38 cellular contexts compared by ENCODE assay signal in genomic region chr3:136694321-136694720, GRCh38. TPM values are rescaled to one million over a fixed set of nuclear protein-coding genes. Genes with fewer than 3 reads are reported as not detected.
DNase-seq lines count a peak whose midpoint lies in the region; ATAC-seq, FAIRE-seq and TF ChIP-seq lines count a peak whose summit lies in the region.
"Had no signal": no experiment of that assay in that cellular context is flagged by ENCODE, and none has a peak within 500 bp of the region (broad histone marks: within the 10 kb centered on the region; RNA-seq: fewer than 3 reads in every experiment).

No MANE protein-coding gene starts in this region.

- H3K4me1 Mint-ChIP-seq in activated CD8-positive, alpha-beta memory T cell treated with anti-CD3 and anti-CD28 coated beads, Interleukin-2, amount 10 ng/mL, durations not matched to agents 7 days and 5 days, result peaks cover 33% of the 10 kb centered on the region
- H3K4me1 Mint-ChIP-seq in CD8-positive, alpha-beta T cell (ENCODE audit: low read depth), result peaks cover 63% of the 10 kb centered on the region
- H3K4me1 Mint-ChIP-seq in activated CD4-positive, alpha-beta memory T cell treated with anti-CD3 and anti-CD28 coated beads, Interleukin-2, amount 10 ng/mL, durations not matched to agents 7 days and 5 days, result peaks cover 47% of the 10 kb centered on the region

- peaks cover 68% of the 10 kb centered on the region for H3K36me3 Mint-ChIP-seq in activated CD8-positive, alpha-beta memory T cell treated with anti-CD3 and anti-CD28 coated beads, Interleukin-2, amount 10 ng/mL, durations not matched to agents 7 days and 5 days
- peaks cover 63% of the 10 kb centered on the region for H3K36me3 Mint-ChIP-seq in CD8-positive, alpha-beta T cell
- H3K36me3 Mint-ChIP-seq in activated CD4-positive, alpha-beta memory T cell treated with anti-CD3 and anti-CD28 coated beads, Interleukin-2, amount 10 ng/mL, durations not matched to agents 7 days and 5 days (ENCODE audit: low read depth), result peaks cover 76% of the 10 kb centered on the region

- intact Hi-C loops in CD8-positive, alpha-beta T cell (cut with DNase I, micrococcal nuclease), result no loop called here

- H3K9me3 ChIP-seq in CD8-positive, alpha-beta T cell (ENCODE audit: low read length), result peaks cover 27% of the 10 kb centered on the region
- H3K9me3 ChIP-seq in keratinocyte (ENCODE audit: control insufficient read depth, low read depth, low read length), result no peaks in the 10 kb centered on the region
- H3K9me3 ChIP-seq: esophagus muscularis mucosa, right atrium auricular region, testis had no signal

- no peaks in the 10 kb centered on the region for H3K27me3 Mint-ChIP-seq in activated CD8-positive, alpha-beta memory T cell treated with anti-CD3 and anti-CD28 coated beads, Interleukin-2, amount 10 ng/mL, durations not matched to agents 7 days and 5 days
- no peaks in the 10 kb centered on the region for H3K27me3 Mint-ChIP-seq in CD8-positive, alpha-beta T cell (ENCODE audit: low read depth)
- H3K27me3 Mint-ChIP-seq in activated CD4-positive, alpha-beta memory T cell treated with anti-CD3 and anti-CD28 coated beads, Interleukin-2, amount 10 ng/mL, durations not matched to agents 7 days and 5 days, result no peaks in the 10 kb centered on the region
- H3K27me3 Mint-ChIP-seq: stimulated activated naive CD8-positive, alpha-beta T cell treated with anti-CD3 and anti-CD28 coated beads, Interleukin-15, Interleukin-2, amounts not matched to agents 100 ng/mL and 50 ng/mL, for 24 hours had no signal

- no peak overlapping the region for H3K9ac ChIP-seq in keratinocyte (ENCODE audit: control insufficient read depth, extremely low read depth, insufficient read depth, low read length)

- H3K4me3 ChIP-seq in CD8-positive, alpha-beta T cell (ENCODE audit: low read depth, low read length), result no peak overlapping the region
- no peak overlapping the region for H3K4me3 ChIP-seq in keratinocyte (ENCODE audit: control insufficient read depth in 2 of 3, extremely low read depth in 1 of 3, insufficient read depth in 2 of 3, low read depth in 1 of 3, low read length in 3 of 3)
- H3K4me3 ChIP-seq: esophagus muscularis mucosa, HAP-1, left ventricle myocardium inferior, PC-9, right atrium auricular region, testis, uterus had no signal

- no peak overlapping the region for H3K4me3 Mint-ChIP-seq in activated CD8-positive, alpha-beta memory T cell treated with anti-CD3 and anti-CD28 coated beads, Interleukin-2, amount 10 ng/mL, durations not matched to agents 7 days and 5 days
- H3K4me3 Mint-ChIP-seq in CD8-positive, alpha-beta T cell, result peak overlapping the region; percentile 15
- peak overlapping the region; percentile 7 for H3K4me3 Mint-ChIP-seq in activated CD4-positive, alpha-beta memory T cell treated with anti-CD3 and anti-CD28 coated beads, Interleukin-2, amount 10 ng/mL, durations not matched to agents 7 days and 5 days
- H3K4me3 Mint-ChIP-seq: stimulated activated naive CD8-positive, alpha-beta T cell treated with anti-CD3 and anti-CD28 coated beads, Interleukin-15, Interleukin-2, amounts not matched to agents 100 ng/mL and 50 ng/mL, for 24 hours had no signal

- DNase-seq in activated CD8-positive, alpha-beta memory T cell treated with anti-CD3 and anti-CD28 coated beads, Interleukin-2, amount 10 ng/mL, durations not matched to agents 7 days and 5 days, result peak; percentile 50
- DNase-seq in activated CD8-positive, alpha-beta memory T cell treated with anti-CD3 and anti-CD28 coated beads, Interleukin-2, amount 50 U/mL, for 48 hours, result no peak
- peak in 3 of 7 experiments; percentile 5 to 26 (median 7) for DNase-seq in CD8-positive, alpha-beta T cell
- peak; percentile 47 for DNase-seq in activated CD4-positive, alpha-beta memory T cell treated with anti-CD3 and anti-CD28 coated beads, Interleukin-2, amount 10 ng/mL, durations not matched to agents 7 days and 5 days
- no peak for DNase-seq in keratinocyte (ENCODE audit: low read depth, low spot score)
- DNase-seq in caudate nucleus (lab: John Stamatoyannopoulos, UW), result no peak
- no peak for DNase-seq in MV-4-11 (lab: John Stamatoyannopoulos, UW)
- DNase-seq: 8988T; activated CD4-positive, alpha-beta T cell treated with anti-CD3 and anti-CD28 coated beads for 48 hours; C1 segment of cervical spinal cord; cerebellar nuclear complex; dermis blood vessel endothelial cell; foreskin fibroblast; head of caudate nucleus; islet precursor cell; left ventricle myocardium inferior; mesendoderm; MM.1S; NCI-H1417; NCI-H2029 treated with DMSO at 0.1 percent for 48 hours; NCI-H2227 treated with DMSO at 0.1 percent for 48 hours; NCI-H526 treated with DMSO at 0.1 percent for 48 hours; PC-9; posterior cingulate gyrus; small intestine; stimulated activated CD4-positive, alpha-beta T cell treated with anti-CD3 and anti-CD28 coated beads, Interleukin-1b, Interleukin-23, amount 100 ng/mL, for 48 hours; T-helper 9 cell; testis; uterus; WERI-Rb-1 had no signal

- no peak overlapping the region for H3K27ac ChIP-seq in CD8-positive, alpha-beta T cell (ENCODE audit: low read depth, low read length)
- no peak overlapping the region for H3K27ac ChIP-seq in keratinocyte (ENCODE audit: control insufficient read depth, insufficient read depth, low read length)
- no peak overlapping the region for H3K27ac ChIP-seq in caudate nucleus (ENCODE audit: low read depth, low read length)
- H3K27ac ChIP-seq: esophagus muscularis mucosa, left ventricle myocardium inferior, PC-9, right atrium auricular region, testis, uterus, WERI-Rb-1 had no signal

- CTCF ChIA-PET in activated CD8-positive, alpha-beta memory T cell treated with anti-CD3 and anti-CD28 coated beads, Interleukin-2, amount 10 ng/mL, durations not matched to agents 7 days and 5 days (lab: Charles Lee), result interaction anchor here (1.2 kb wide), 1 partner anchor 9 kb away, joined by 5 read pairs; no protein-coding TSS in a partner anchor
- CTCF ChIA-PET in CD8-positive, alpha-beta T cell (lab: Charles Lee), result interaction anchor here (0.6 to 1.3 kb wide), 2 partner anchors 303 to 332 kb away, joined by 3 to 4 read pairs; no protein-coding TSS in a partner anchor
- CTCF ChIA-PET in activated CD4-positive, alpha-beta memory T cell treated with anti-CD3 and anti-CD28 coated beads, Interleukin-2, amount 10 ng/mL, durations not matched to agents 7 days and 5 days (lab: Charles Lee), result interaction anchor here (0.9 to 3.7 kb wide), 4 partner anchors 58 to 338 kb away, joined by 3 to 23 read pairs (median 4); partner anchors contain the start of gene STAG1

- H3K79me2 ChIP-seq in keratinocyte (ENCODE audit: control insufficient read depth, insufficient read depth, low read length), result peaks cover 23% of the 10 kb centered on the region

- peaks cover 30% of the 10 kb centered on the region for H3K9me3 Mint-ChIP-seq in activated CD8-positive, alpha-beta memory T cell treated with anti-CD3 and anti-CD28 coated beads, Interleukin-2, amount 10 ng/mL, durations not matched to agents 7 days and 5 days (ENCODE audit: low read depth)
- peaks cover 36% of the 10 kb centered on the region for H3K9me3 Mint-ChIP-seq in CD8-positive, alpha-beta T cell
- H3K9me3 Mint-ChIP-seq in activated CD4-positive, alpha-beta memory T cell treated with anti-CD3 and anti-CD28 coated beads, Interleukin-2, amount 10 ng/mL, durations not matched to agents 7 days and 5 days, result peaks cover 54% of the 10 kb centered on the region

- H3K27me3 ChIP-seq in CD8-positive, alpha-beta T cell (ENCODE audit: insufficient read depth, low read length), result no peaks in the 10 kb centered on the region
- H3K27me3 ChIP-seq in keratinocyte (ENCODE audit: control insufficient read depth, extremely low read depth, insufficient read depth, low read length), result no peaks in the 10 kb centered on the region
- H3K27me3 ChIP-seq: esophagus muscularis mucosa, right atrium auricular region, testis, uterus had no signal

- H3K4me2 ChIP-seq in keratinocyte (ENCODE audit: control insufficient read depth, extremely low read depth, insufficient read depth, low read depth, low read length), result no peak overlapping the region
- H3K4me2 ChIP-seq: PC-9 had no signal

- H4K20me1 ChIP-seq in keratinocyte (ENCODE audit: control insufficient read depth, extremely low read depth, insufficient read depth, low read length), result no peaks in the 10 kb centered on the region

- no peaks in the 10 kb centered on the region for H3K9me1 ChIP-seq in keratinocyte (ENCODE audit: control insufficient read depth, extremely low read depth, insufficient read depth, low read length)

- no peak for TF ChIP-seq CTCF in CD8-positive, alpha-beta T cell (IDR thresholded peaks at IDR 0.05)
- TF ChIP-seq CTCF in keratinocyte (optimal IDR thresholded peaks at IDR 0.05 in 1 of 3, IDR thresholded peaks at IDR 0.05 in 1 of 3, conservative IDR thresholded peaks at IDR 0.05 in 1 of 3; ENCODE audit: extremely low read depth in 1 of 3, insufficient read depth in 2 of 3, low read length in 3 of 3), result no peak

- FAIRE-seq in keratinocyte (lab: Jason Lieb, UNC), result peak; percentile 26
- FAIRE-seq: D721Med, endometrium, small intestine had no signal

- H3K4me1 ChIP-seq in CD8-positive, alpha-beta T cell (ENCODE audit: insufficient read depth, low read length), result peaks cover 7% of the 10 kb centered on the region
- no peaks in the 10 kb centered on the region for H3K4me1 ChIP-seq in keratinocyte (ENCODE audit: control insufficient read depth, extremely low read depth, insufficient read depth, low read length)
- H3K4me1 ChIP-seq: HAP-1, right atrium auricular region, testis, uterus had no signal

- H3K36me3 ChIP-seq in CD8-positive, alpha-beta T cell (ENCODE audit: insufficient read depth, low read length), result no peaks in the 10 kb centered on the region
- H3K36me3 ChIP-seq in keratinocyte (ENCODE audit: control insufficient read depth in 2 of 2, extremely low read depth in 1 of 2, insufficient read depth in 2 of 2, low read length in 2 of 2), result no peaks in the 10 kb centered on the region
- H3K36me3 ChIP-seq: esophagus muscularis mucosa, HAP-1, right atrium auricular region, uterus, WERI-Rb-1 had no signal

- no peak overlapping the region for H2AFZ ChIP-seq in keratinocyte (ENCODE audit: control insufficient read depth, low read length)
- H2AFZ ChIP-seq: PC-9 had no signal

- ATAC-seq in activated CD8-positive, alpha-beta memory T cell treated with anti-CD3 and anti-CD28 coated beads, Interleukin-2, amount 10 ng/mL, durations not matched to agents 7 days and 5 days, result peak; percentile 77
- peak; percentile 57 for ATAC-seq in CD8-positive, alpha-beta T cell
- ATAC-seq in GM21515 (IDR thresholded peaks at IDR 0.05; ENCODE audit: unreplicated experiment), result no peak

- H3K27ac Mint-ChIP-seq in activated CD8-positive, alpha-beta memory T cell treated with anti-CD3 and anti-CD28 coated beads, Interleukin-2, amount 10 ng/mL, durations not matched to agents 7 days and 5 days, result peak overlapping the region; percentile 61
- peak overlapping the region; percentile 71 for H3K27ac Mint-ChIP-seq in CD8-positive, alpha-beta T cell
- peak overlapping the region; percentile 70 for H3K27ac Mint-ChIP-seq in activated CD4-positive, alpha-beta memory T cell treated with anti-CD3 and anti-CD28 coated beads, Interleukin-2, amount 10 ng/mL, durations not matched to agents 7 days and 5 days
- H3K27ac Mint-ChIP-seq: activated T-helper 2 cell treated with anti-CD3 and anti-CD28 coated beads, Interferon-gamma antibody, Interleukin-2, Interleukin-4, amounts not matched to agents 10 μg/mL and 5 μg/mL and 100 μg/mL, durations not matched to agents 14 hours and 24 hours and 36 hours; stimulated activated naive CD8-positive, alpha-beta T cell treated with anti-CD3 and anti-CD28 coated beads, Interleukin-15, Interleukin-2, amounts not matched to agents 100 ng/mL and 50 ng/mL, for 24 hours had no signal

- dilution Hi-C loops in keratinocyte (cut with MboI; ENCODE audit: extremely low pct_ligation_motif_present, low sequenced_read_pairs), result no loop called here

- POLR2A ChIA-PET in CD8-positive, alpha-beta T cell (lab: Charles Lee), result interaction anchor here (0.6 to 1.1 kb wide), 4 partner anchors 9 to 17 kb away, joined by 3 to 5 read pairs (median 4); no protein-coding TSS in a partner anchor
- POLR2A ChIA-PET in activated CD4-positive, alpha-beta memory T cell treated with anti-CD3 and anti-CD28 coated beads, Interleukin-2, amount 10 ng/mL, durations not matched to agents 7 days and 5 days (lab: Charles Lee), result interaction anchor here (0.6 to 1.6 kb wide), 5 partner anchors 13 to 498 kb away, joined by 3 to 7 read pairs (median 4); partner anchors contain the start of genes MSL2, NCK1 and STAG1

RNA-seq across cellular contexts. Expression of gene STAG1, which starts 57.9 kb away (rescaled TPM):
- total RNA-seq in activated CD8-positive, alpha-beta memory T cell treated with anti-CD3 and anti-CD28 coated beads, Interleukin-2, amount 10 ng/mL, durations not matched to agents 7 days and 5 days, result 10 to 100 TPM; 41.2 to 44.8 TPM
- 10 to 100 TPM; 32.4 TPM for total RNA-seq in CD8-positive, alpha-beta T cell
- total RNA-seq in activated CD4-positive, alpha-beta memory T cell treated with anti-CD3 and anti-CD28 coated beads, Interleukin-2, amount 10 ng/mL, durations not matched to agents 7 days and 5 days, result 10 to 100 TPM; 34.1 to 36.2 TPM
- polyA plus RNA-seq in keratinocyte, result 5.9 to 11.8 TPM (median 7.1 TPM) in 3 replicates
- 16.5 TPM for polyA plus RNA-seq in keratinocyte (2011; ENCODE audit: low read depth)
- polyA plus RNA-seq in keratinocyte (2011; cell fraction: cytosol; rRNA removed), result 4.0 and 7.7 TPM in 2 replicates
- polyA plus RNA-seq in keratinocyte (2011; cell fraction: nucleus; rRNA removed), result 7.1 and 10.2 TPM in 2 replicates
- 6.6 and 7.9 TPM in 2 replicates for polyA plus RNA-seq in keratinocyte (2012; ENCODE audit: low replicate concordance)
- 5.1 to 21.3 TPM (median 7.5 TPM) in 3 replicates for polyA minus RNA-seq in keratinocyte
- polyA minus RNA-seq in keratinocyte (2011; cell fraction: cytosol; rRNA and poly(A)+ RNA removed), result 8.8 TPM
- 11.5 and 21.4 TPM in 2 replicates for polyA minus RNA-seq in keratinocyte (2011; cell fraction: nucleus; rRNA and poly(A)+ RNA removed)

Comparison
In these comparisons a context has a peak if more than half of its experiments do, and no peak if none do; other contexts are left out.
1. DNase-seq: peak in activated CD8-positive, alpha-beta memory T cell treated with anti-CD3 and anti-CD28 coated beads, Interleukin-2, amount 10 ng/mL, durations not matched to agents 7 days and 5 days (single experiment) and activated CD4-positive, alpha-beta memory T cell treated with anti-CD3 and anti-CD28 coated beads, Interleukin-2, amount 10 ng/mL, durations not matched to agents 7 days and 5 days (single experiment); none in activated CD8-positive, alpha-beta memory T cell treated with anti-CD3 and anti-CD28 coated beads, Interleukin-2, amount 50 U/mL, for 48 hours (single experiment), keratinocyte (single experiment), caudate nucleus (0 of 61) and MV-4-11 (single experiment).
2. Peak in every context shown above with its lines, with median percentiles within 50 percentile points of each other: H3K27ac Mint-ChIP-seq.